Comparison of ENCODE assay signal across 1 cellular context in genomic region chr2:120290737-120291136, GRCh38.
TF ChIP-seq lines count a peak whose summit lies in the region.

No MANE protein-coding gene starts in this region.

TF ChIP-seq in H1, 55 proteins besides CTCF, POLR2A, EP300 and RAD21:
- peak; percentile 53; the same call in 1 of the 2 replicates for TF ChIP-seq MAX (IDR thresholded peaks at IDR 0.05)
- no peak for TF ChIP-seq SAP30 (IDR thresholded peaks at IDR 0.05; ENCODE audit: insufficient read depth, insufficient replicate concordance, low read length)
